In the genomic region with DNA sequence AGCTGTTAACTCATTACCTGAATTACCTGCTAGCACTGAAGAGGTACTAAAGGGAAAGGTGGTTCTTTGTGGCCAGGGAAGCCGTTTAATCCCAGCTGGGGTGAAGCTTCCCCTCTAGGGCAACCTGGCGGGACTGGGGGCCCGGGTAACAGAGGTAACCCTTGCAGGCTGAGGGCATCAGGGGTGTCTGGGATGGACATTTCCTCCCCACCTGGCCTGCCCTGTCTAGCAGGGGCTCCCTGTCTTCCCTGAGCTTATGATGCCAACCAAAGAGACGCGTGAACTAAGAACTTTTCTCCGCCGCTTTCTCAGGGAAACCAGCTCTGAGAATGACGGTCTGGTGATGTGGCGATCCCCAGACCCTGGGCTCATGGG, we compare ENCODE assay signal across 1 cellular context.
TF ChIP-seq lines count a peak whose summit lies in the region.

No MANE protein-coding gene starts in this region.

TF ChIP-seq in GM23338, 12 proteins besides CTCF, POLR2A, EP300 and RAD21 (continued from another document):
- TF ChIP-seq ZNF462 (CRISPR knock-in tag; IDR thresholded peaks at IDR 0.05) (no peak), ZNF331 (CRISPR knock-in tag; IDR thresholded peaks at IDR 0.05; ENCODE audit: low read depth) (no peak), ZNF114 (CRISPR knock-in tag; IDR thresholded peaks at IDR 0.05) (no peak), NANOG (IDR thresholded peaks at IDR 0.05; ENCODE audit: borderline replicate concordance) (no peak), EZH2 (IDR thresholded peaks at IDR 0.05; ENCODE audit: low read depth, unreplicated experiment) (no peak), CREB1 (CRISPR knock-in tag; IDR thresholded peaks at IDR 0.05; ENCODE audit: low read depth) (no peak), POLR2AphosphoS5 (IDR thresholded peaks at IDR 0.05; ENCODE audit: low read depth) (no peak), ETS1 (IDR thresholded peaks at IDR 0.05) (no peak)
